18 cellular contexts compared by ENCODE assay signal in genomic region chr1:89279011-89279466, GRCh38. TPM values are rescaled to one million over a fixed set of nuclear protein-coding genes. Genes with fewer than 3 reads are reported as not detected.
A peak's percentile ranks its signal among the peaks of the same experiment; 100 is the strongest.
DNase-seq lines count a peak whose midpoint lies in the region; ATAC-seq lines count a peak whose summit lies in the region.
"Had no signal": no experiment of that assay in that cellular context is flagged by ENCODE, and none has a peak within 500 bp of the region (broad histone marks: within the 10 kb centered on the region; RNA-seq: fewer than 3 reads in every experiment).

No MANE protein-coding gene starts in this region.

- H3K4me3 Mint-ChIP-seq in activated T-cell treated with anti-CD3 and anti-CD28 coated beads, Interleukin-2, amount 50 U/mL, for 4 hours = peak overlapping the region; percentile 27
- H3K4me3 Mint-ChIP-seq in activated T-helper 2 cell treated with anti-CD3 and anti-CD28 coated beads, Interferon-gamma antibody, Interleukin-2, Interleukin-4, amounts not matched to agents 10 μg/mL and 5 μg/mL and 100 μg/mL, durations not matched to agents 14 hours and 24 hours and 36 hours (ENCODE audit: low read depth) = no peak overlapping the region
- peak overlapping the region; percentile 55 for H3K4me3 Mint-ChIP-seq in stimulated activated effector memory CD8-positive, alpha-beta T cell treated with anti-CD3 and anti-CD28 coated beads, Interleukin-12 subunit alpha, Interleukin-12 subunit beta, amount 100 ng/mL, for 72 hours

- H3K9me3 Mint-ChIP-seq in activated T-cell treated with anti-CD3 and anti-CD28 coated beads, Interleukin-2, amount 50 U/mL, for 4 hours = no peaks in the 10 kb centered on the region
- H3K9me3 Mint-ChIP-seq in activated T-helper 2 cell treated with anti-CD3 and anti-CD28 coated beads, Interferon-gamma antibody, Interleukin-2, Interleukin-4, amounts not matched to agents 10 μg/mL and 5 μg/mL and 100 μg/mL, durations not matched to agents 14 hours and 24 hours and 36 hours = peaks cover 11% of the 10 kb centered on the region
- H3K9me3 Mint-ChIP-seq in stimulated activated effector memory CD8-positive, alpha-beta T cell treated with anti-CD3 and anti-CD28 coated beads, Interleukin-12 subunit alpha, Interleukin-12 subunit beta, amount 100 ng/mL, for 72 hours = no peaks in the 10 kb centered on the region

- H3K4me1 Mint-ChIP-seq in activated T-cell treated with anti-CD3 and anti-CD28 coated beads, Interleukin-2, amount 50 U/mL, for 4 hours (ENCODE audit: low read depth) = peaks cover 84% of the 10 kb centered on the region
- peaks cover 75% of the 10 kb centered on the region for H3K4me1 Mint-ChIP-seq in activated T-helper 2 cell treated with anti-CD3 and anti-CD28 coated beads, Interferon-gamma antibody, Interleukin-2, Interleukin-4, amounts not matched to agents 10 μg/mL and 5 μg/mL and 100 μg/mL, durations not matched to agents 14 hours and 24 hours and 36 hours (ENCODE audit: low read depth)
- peaks cover 88% of the 10 kb centered on the region for H3K4me1 Mint-ChIP-seq in stimulated activated effector memory CD8-positive, alpha-beta T cell treated with anti-CD3 and anti-CD28 coated beads, Interleukin-12 subunit alpha, Interleukin-12 subunit beta, amount 100 ng/mL, for 72 hours

- no peak for DNase-seq in activated T-cell treated with anti-CD3 and anti-CD28 coated beads, Interleukin-2, amount 50 U/mL, for 4 hours
- no peak for DNase-seq in activated T-cell treated with anti-CD3 and anti-CD28 coated beads, Interleukin-2, amount 50 U/mL, for 48 hours
- no peak for DNase-seq in activated T-helper 2 cell treated with anti-CD3 and anti-CD28 coated beads, Interferon-gamma antibody, Interleukin-2, Interleukin-4, amounts not matched to agents 10 μg/mL and 5 μg/mL and 100 μg/mL, durations not matched to agents 14 hours and 24 hours and 36 hours (ENCODE audit: low spot score)
- DNase-seq in stimulated activated effector memory CD8-positive, alpha-beta T cell treated with anti-CD3 and anti-CD28 coated beads, Interleukin-12 subunit alpha, Interleukin-12 subunit beta, amount 100 ng/mL, for 72 hours (ENCODE audit: low spot score in 2 of 2) = peak in 1 of 2 donors; percentile 49
- DNase-seq in kidney glomerular epithelial cell (lab: John Stamatoyannopoulos, UW) = no peak
- DNase-seq in COLO668 (lab: John Stamatoyannopoulos, UW; ENCODE audit: unreplicated experiment) = no peak
- DNase-seq in HUDEP-2 (lab: John Stamatoyannopoulos, UW; ENCODE audit: unreplicated experiment in 76 of 76) = no peak
- DNase-seq: ACHN; activated CD4-positive, CD25-positive, alpha-beta regulatory T cell; HCEC 1CT; mesendoderm; NCI-H2171; OCI-M1; ovary; SK-N-SH had no signal

- peak overlapping the region; percentile 78 for H3K27ac Mint-ChIP-seq in activated T-helper 2 cell treated with anti-CD3 and anti-CD28 coated beads, Interferon-gamma antibody, Interleukin-2, Interleukin-4, amounts not matched to agents 10 μg/mL and 5 μg/mL and 100 μg/mL, durations not matched to agents 14 hours and 24 hours and 36 hours
- peak overlapping the region; percentile 92 for H3K27ac Mint-ChIP-seq in stimulated activated effector memory CD8-positive, alpha-beta T cell treated with anti-CD3 and anti-CD28 coated beads, Interleukin-12 subunit alpha, Interleukin-12 subunit beta, amount 100 ng/mL, for 72 hours

- peaks cover under 1% of the 10 kb centered on the region for H3K9me3 ChIP-seq in KOPT-K1 (ENCODE audit: insufficient read depth, low read length, poor library complexity, severe bottlenecking)
- H3K9me3 ChIP-seq: ovary, SK-N-SH had no signal

- H3K27ac ChIP-seq in KOPT-K1 (ENCODE audit: low read depth, low read length, poor library complexity, severe bottlenecking) = peak overlapping the region; percentile 43
- H3K27ac ChIP-seq: ovary had no signal

- ATAC-seq in activated T-cell treated with anti-CD3 and anti-CD28 coated beads, Interleukin-2, amount 50 U/mL, for 4 hours = peak; percentile 40 to 53
- ATAC-seq in stimulated activated effector memory CD8-positive, alpha-beta T cell treated with anti-CD3 and anti-CD28 coated beads, Interleukin-12 subunit alpha, Interleukin-12 subunit beta, amount 100 ng/mL, for 72 hours = peak; percentile 68

- no peaks in the 10 kb centered on the region for H3K36me3 ChIP-seq in KOPT-K1 (ENCODE audit: insufficient read depth, low read length)
- H3K36me3 ChIP-seq: ovary had no signal

- H3K27me3 Mint-ChIP-seq in activated T-cell treated with anti-CD3 and anti-CD28 coated beads, Interleukin-2, amount 50 U/mL, for 4 hours (ENCODE audit: low read depth) = no peaks in the 10 kb centered on the region
- no peaks in the 10 kb centered on the region for H3K27me3 Mint-ChIP-seq in activated T-helper 2 cell treated with anti-CD3 and anti-CD28 coated beads, Interferon-gamma antibody, Interleukin-2, Interleukin-4, amounts not matched to agents 10 μg/mL and 5 μg/mL and 100 μg/mL, durations not matched to agents 14 hours and 24 hours and 36 hours (ENCODE audit: low read depth)

- intact Hi-C loops in activated T-helper 2 cell treated with anti-CD3 and anti-CD28 coated beads, Interferon-gamma antibody, Interleukin-2, Interleukin-4, amounts not matched to agents 10 μg/mL and 5 μg/mL and 100 μg/mL, durations not matched to agents 14 hours and 24 hours and 36 hours (cut with micrococcal nuclease) = loop anchor here (10.0 kb wide), 2 partner anchors 326 to 446 kb away; no protein-coding TSS in a partner anchor

- no peaks in the 10 kb centered on the region for H3K36me3 Mint-ChIP-seq in activated T-cell treated with anti-CD3 and anti-CD28 coated beads, Interleukin-2, amount 50 U/mL, for 4 hours (ENCODE audit: insufficient read depth)
- peaks cover 6% of the 10 kb centered on the region for H3K36me3 Mint-ChIP-seq in activated T-helper 2 cell treated with anti-CD3 and anti-CD28 coated beads, Interferon-gamma antibody, Interleukin-2, Interleukin-4, amounts not matched to agents 10 μg/mL and 5 μg/mL and 100 μg/mL, durations not matched to agents 14 hours and 24 hours and 36 hours (ENCODE audit: low read depth)
- peaks cover 5% of the 10 kb centered on the region for H3K36me3 Mint-ChIP-seq in stimulated activated effector memory CD8-positive, alpha-beta T cell treated with anti-CD3 and anti-CD28 coated beads, Interleukin-12 subunit alpha, Interleukin-12 subunit beta, amount 100 ng/mL, for 72 hours

RNA-seq across cellular contexts. Expression of gene GBP5, which starts 6.4 kb away (rescaled TPM):
- 100 to 1,000 TPM in 2 of 3 donors, 10 to 100 TPM in 1; 63.4 to 177 (median 147) TPM for total RNA-seq in activated T-cell treated with anti-CD3 and anti-CD28 coated beads, Interleukin-2, amount 50 U/mL, for 4 hours
- total RNA-seq in activated T-helper 2 cell treated with anti-CD3 and anti-CD28 coated beads, Interferon-gamma antibody, Interleukin-2, Interleukin-4, amounts not matched to agents 10 μg/mL and 5 μg/mL and 100 μg/mL, durations not matched to agents 14 hours and 24 hours and 36 hours = 34.3 TPM in 2 replicates
- total RNA-seq: HT-29, smooth muscle cell had no signal
